In genomic region chr7:128435311-128435654, GRCh38 we compare ENCODE assay signal across 15 cellular contexts. TPM values are rescaled to one million over a fixed set of nuclear protein-coding genes. Genes with fewer than 3 reads are reported as not detected.
A peak's percentile ranks its signal among the peaks of the same experiment; 100 is the strongest.
DNase-seq lines count a peak whose midpoint lies in the region; ATAC-seq, FAIRE-seq and TF ChIP-seq lines count a peak whose summit lies in the region.
"Had no signal": no experiment of that assay in that cellular context is flagged by ENCODE, and none has a peak within 500 bp of the region (broad histone marks: within the 10 kb centered on the region; RNA-seq: fewer than 3 reads in every experiment).

No MANE protein-coding gene starts in this region.

- TF ChIP-seq CTCF in A549 (IDR thresholded peaks at IDR 0.05): no peak
- TF ChIP-seq CTCF in VCaP (conservative IDR thresholded peaks at IDR 0.05): no peak
- no peak for TF ChIP-seq CTCF in brain microvascular endothelial cell (IDR thresholded peaks at IDR 0.05; ENCODE audit: low read depth, low read length, missing control alignments)
- no peak for TF ChIP-seq CTCF in type B pancreatic cell (conservative IDR thresholded peaks at IDR 0.05)

- peak; percentile 82 to 85 for ATAC-seq in A549
- peak; percentile 40 for ATAC-seq in left colon
- ATAC-seq in activated T-cell treated with anti-CD3 and anti-CD28 coated beads, Interleukin-2, amount 50 U/mL, for 72 hours (replicated peaks in 1 of 2): no peak
- ATAC-seq: HCT116, K562 had no signal

- TF ChIP-seq EP300 in A549 (IDR thresholded peaks at IDR 0.05): peak; percentile 85 to 88; a peak in 4 of 5 replicates

- TF ChIP-seq RAD21 in A549 (conservative IDR thresholded peaks at IDR 0.05 in 1 of 2, IDR thresholded peaks at IDR 0.05 in 1 of 2): peak in 1 of 2 experiments; percentile 23; a peak in 1 of 5 replicates

- H3K36me3 ChIP-seq in brain microvascular endothelial cell (replicated peaks): no peaks in the 10 kb centered on the region

- H3K9me3 Mint-ChIP-seq in type B pancreatic cell: no peaks in the 10 kb centered on the region
- H3K9me3 Mint-ChIP-seq in activated T-cell treated with anti-CD3 and anti-CD28 coated beads, Interleukin-2, amount 50 U/mL, for 72 hours: no peaks in the 10 kb centered on the region
- H3K9me3 Mint-ChIP-seq: CD4-positive, CD25-positive, alpha-beta regulatory T cell had no signal

- peak overlapping the region; percentile 84 for H3K4me2 ChIP-seq in A549

- TF ChIP-seq POLR2A in A549 (IDR thresholded peaks at IDR 0.05; ENCODE audit: low read length): no peak

- H3K9me3 ChIP-seq in A549: no peaks in the 10 kb centered on the region

- POLR2A ChIA-PET in A549 (lab: Yijun Ruan, JAX): interaction anchor here (1.5 to 1.9 kb wide), 3 partner anchors 20 to 25 kb away, joined by 4 to 15 read pairs (median 10); partner anchors contain the start of genes HILPDA and IMPDH1

- H3K27me3 Mint-ChIP-seq in type B pancreatic cell: peaks cover 3% of the 10 kb centered on the region
- peaks cover 6% of the 10 kb centered on the region for H3K27me3 Mint-ChIP-seq in activated T-cell treated with anti-CD3 and anti-CD28 coated beads, Interleukin-2, amount 50 U/mL, for 72 hours (ENCODE audit: low read depth)

- H3K4me1 Mint-ChIP-seq in type B pancreatic cell (ENCODE audit: unreplicated experiment): peaks cover 12% of the 10 kb centered on the region
- H3K4me1 Mint-ChIP-seq in activated T-cell treated with anti-CD3 and anti-CD28 coated beads, Interleukin-2, amount 50 U/mL, for 72 hours (ENCODE audit: low read depth): no peaks in the 10 kb centered on the region
- H3K4me1 Mint-ChIP-seq: CD4-positive, CD25-positive, alpha-beta regulatory T cell had no signal

- H3K36me3 Mint-ChIP-seq in type B pancreatic cell: no peaks in the 10 kb centered on the region
- no peaks in the 10 kb centered on the region for H3K36me3 Mint-ChIP-seq in activated T-cell treated with anti-CD3 and anti-CD28 coated beads, Interleukin-2, amount 50 U/mL, for 72 hours (ENCODE audit: insufficient read depth in 2 of 2)
- H3K36me3 Mint-ChIP-seq: CD4-positive, CD25-positive, alpha-beta regulatory T cell had no signal

- intact Hi-C loops in left colon (cut with DNase I, micrococcal nuclease): no loop called here

- FAIRE-seq in A549 (lab: Jason Lieb, UNC) (peak; percentile 86), RCC 7860 (lab: Jason Lieb, UNC) (no peak)
- FAIRE-seq: HTR-8/SVneo, K562 had no signal

- H3K27ac ChIP-seq in A549 (peak overlapping the region; percentile 87 to 95), VCaP (peak overlapping the region; percentile 72), brain microvascular endothelial cell (no peak overlapping the region)

- H3K4me3 ChIP-seq in A549 (no peak overlapping the region), brain microvascular endothelial cell (ENCODE audit: low read depth, low read length) (no peak overlapping the region)
- H3K4me3 ChIP-seq: K562 had no signal

- H3K4me3 Mint-ChIP-seq in type B pancreatic cell: no peak overlapping the region
- no peak overlapping the region for H3K4me3 Mint-ChIP-seq in activated T-cell treated with anti-CD3 and anti-CD28 coated beads, Interleukin-2, amount 50 U/mL, for 72 hours
- H3K4me3 Mint-ChIP-seq: CD4-positive, CD25-positive, alpha-beta regulatory T cell had no signal

- H3K4me1 ChIP-seq in A549: peaks cover 60% of the 10 kb centered on the region

- no peak overlapping the region for H3K27ac Mint-ChIP-seq in type B pancreatic cell
- no peak overlapping the region for H3K27ac Mint-ChIP-seq in activated T-cell treated with anti-CD3 and anti-CD28 coated beads, Interleukin-2, amount 50 U/mL, for 72 hours
- H3K27ac Mint-ChIP-seq: CD4-positive, CD25-positive, alpha-beta regulatory T cell had no signal

- CTCF ChIA-PET in A549 (lab: Yijun Ruan, JAX): interaction anchor here (0.8 to 23.8 kb wide), 10 partner anchors 9 to 445 kb away, joined by 3 to 695 read pairs (median 6); partner anchors contain the start of genes HILPDA and IMPDH1

- under 1% methylated on average over 3 of the region's 3 CpGs for WGBS in A549 (ENCODE audit: missing lambda C conversion rate)

- H3K27me3 ChIP-seq in brain microvascular endothelial cell (replicated peaks): no peaks in the 10 kb centered on the region

- DNase-seq in A549 (ENCODE audit: low read depth in 1 of 2, low spot score in 1 of 2) (peak; percentile 70 to 95), HT-29 (ENCODE audit: low spot score) (peak; percentile 31), left colon (no peak), brain microvascular endothelial cell (no peak), RCC 7860 (ENCODE audit: low spot score) (no peak), type B pancreatic cell (ENCODE audit: extremely low spot score, unreplicated experiment) (no peak)
- DNase-seq in activated T-cell treated with anti-CD3 and anti-CD28 coated beads, Interleukin-2, amount 50 U/mL, for 72 hours: no peak
- DNase-seq: CD4-positive, CD25-positive, alpha-beta regulatory T cell; NCI-H2029; NCI-H524; SHP77 had no signal

- in situ Hi-C loops in brain microvascular endothelial cell (cut with HindIII; ENCODE audit: low pct_ligation_motif_present, low sequenced_read_pairs): no loop called here

TF ChIP-seq in A549, 52 proteins besides CTCF, POLR2A, EP300 and RAD21 (continues in another document):
- TF ChIP-seq REST (IDR thresholded peaks at IDR 0.05) (no peak), ZNF302 (CRISPR knock-in tag; IDR thresholded peaks at IDR 0.05) (no peak), ESRRA (IDR thresholded peaks at IDR 0.05; ENCODE audit: borderline replicate concordance, low read length) (no peak), NPAS2 (CRISPR knock-in tag; IDR thresholded peaks at IDR 0.05; ENCODE audit: borderline replicate concordance) (no peak), CBX2 (IDR thresholded peaks at IDR 0.05; ENCODE audit: borderline replicate concordance, low read depth) (no peak), TFCP2L1 (CRISPR knock-in tag; IDR thresholded peaks at IDR 0.05) (no peak), HES2 (IDR thresholded peaks at IDR 0.05) (peak; percentile 64; the same call in 1 of the 2 replicates), RNF2 (IDR thresholded peaks at IDR 0.05; ENCODE audit: borderline replicate concordance, low read depth) (no peak)

RNA-seq across cellular contexts. Expression of gene HILPDA, which starts 20.4 kb away (rescaled TPM):
- 94.6 and 179 TPM in 2 replicates for polyA plus RNA-seq in A549 (2011; rRNA removed)
- polyA plus RNA-seq in A549 (2012; cell fraction: cytosol; rRNA removed): 46.7 and 46.9 TPM in 2 replicates
- 16.5 and 23.0 TPM in 2 replicates for polyA plus RNA-seq in A549 (2012; cell fraction: nucleus; rRNA removed)
- 22.0 to 24.2 TPM (median 24.2 TPM) in 3 replicates for polyA plus RNA-seq in A549 (2017; fragmentation: RNase III; extraction: RNeasy Plus Mini Kit Qiagen cat#74134 plus additional on column Dnase treatment)
- polyA minus RNA-seq in A549 (2011; rRNA and poly(A)+ RNA removed): 127 and 199 TPM in 2 replicates
- total RNA-seq in HT-29 (2014; rRNA removed; shearing (Covaris generic)): 23.5 and 27.8 TPM in 2 replicates
- total RNA-seq in left colon: 1 to 10 TPM; 5.8 to 7.3 TPM
- 26.4 and 36.0 TPM in 2 replicates for total RNA-seq in type B pancreatic cell (ENCODE audit: low replicate concordance)
- 10 to 100 TPM; 42.7 to 59.9 TPM for total RNA-seq in activated T-cell treated with anti-CD3 and anti-CD28 coated beads, Interleukin-2, amount 50 U/mL, for 72 hours

RNA-seq across cellular contexts. Expression of gene IMPDH1, which starts 25.5 kb away (rescaled TPM):
- polyA plus RNA-seq in A549 (2011; rRNA removed) (55.4 and 83.3 TPM in 2 replicates), A549 (2017; fragmentation: RNase III; extraction: RNeasy Plus Mini Kit Qiagen cat#74134 plus additional on column Dnase treatment) (65.1 to 66.9 TPM (median 65.4 TPM) in 3 replicates)
- polyA plus RNA-seq in A549 (2012; cell fraction: cytosol; rRNA removed): 79.8 and 101 TPM in 2 replicates
- 150 and 163 TPM in 2 replicates for polyA plus RNA-seq in A549 (2012; cell fraction: nucleus; rRNA removed)
- polyA minus RNA-seq in A549 (2011; rRNA and poly(A)+ RNA removed): 127 and 130 TPM in 2 replicates
- 188 and 199 TPM in 2 replicates for total RNA-seq in HT-29 (2014; rRNA removed; shearing (Covaris generic))
- total RNA-seq in left colon (10 to 100 TPM; 29.0 to 31.2 TPM), type B pancreatic cell (ENCODE audit: low replicate concordance) (34.4 and 42.2 TPM in 2 replicates)
- 10 to 100 TPM; 39.5 to 41.3 TPM for total RNA-seq in activated T-cell treated with anti-CD3 and anti-CD28 coated beads, Interleukin-2, amount 50 U/mL, for 72 hours

RNA-seq across cellular contexts. Expression of gene METTL2B, which starts 41.3 kb away (rescaled TPM):
- polyA plus RNA-seq in A549 (2011; rRNA removed): 48.8 and 49.1 TPM in 2 replicates
- 16.2 and 17.9 TPM in 2 replicates for polyA plus RNA-seq in A549 (2012; cell fraction: cytosol; rRNA removed)
- polyA plus RNA-seq in A549 (2012; cell fraction: nucleus; rRNA removed): 8.1 and 10.5 TPM in 2 replicates
- polyA plus RNA-seq in A549 (2017; fragmentation: RNase III; extraction: RNeasy Plus Mini Kit Qiagen cat#74134 plus additional on column Dnase treatment): 25.9 to 32.3 TPM (median 28.0 TPM) in 3 replicates
- 22.7 and 26.3 TPM in 2 replicates for polyA minus RNA-seq in A549 (2011; rRNA and poly(A)+ RNA removed)
- 29.5 and 33.8 TPM in 2 replicates for total RNA-seq in HT-29 (2014; rRNA removed; shearing (Covaris generic))
- 10 to 100 TPM; 24.7 to 28.0 TPM for total RNA-seq in left colon
- 32.1 and 36.8 TPM in 2 replicates for total RNA-seq in type B pancreatic cell (ENCODE audit: low replicate concordance)
- 10 to 100 TPM; 33.9 to 35.9 TPM for total RNA-seq in activated T-cell treated with anti-CD3 and anti-CD28 coated beads, Interleukin-2, amount 50 U/mL, for 72 hours

Comparison
In these comparisons a context has a peak if more than half of its experiments do, and no peak if none do; other contexts are left out.
1. ATAC-seq: peak in A549 (2 of 2) and left colon (single experiment); none in activated T-cell treated with anti-CD3 and anti-CD28 coated beads, Interleukin-2, amount 50 U/mL, for 72 hours (0 of 2).
2. DNase-seq: peak in A549 (2 of 2) and HT-29 (single experiment); none in left colon (0 of 2), brain microvascular endothelial cell (single experiment), RCC 7860 (single experiment), type B pancreatic cell (single experiment) and activated T-cell treated with anti-CD3 and anti-CD28 coated beads, Interleukin-2, amount 50 U/mL, for 72 hours (0 of 2).